Comparison of ENCODE assay signal across 30 cellular contexts in genomic region chrX:143472334-143472938, GRCh38. TPM values are rescaled to one million over a fixed set of nuclear protein-coding genes. Genes with fewer than 3 reads are reported as not detected.
A peak's percentile ranks its signal among the peaks of the same experiment; 100 is the strongest.
DNase-seq lines count a peak whose midpoint lies in the region; ATAC-seq and TF ChIP-seq lines count a peak whose summit lies in the region.
"Had no signal": no experiment of that assay in that cellular context is flagged by ENCODE, and none has a peak within 500 bp of the region (broad histone marks: within the 10 kb centered on the region; RNA-seq: fewer than 3 reads in every experiment).

No MANE protein-coding gene starts in this region.

- no peaks in the 10 kb centered on the region for H3K4me1 Mint-ChIP-seq in activated CD8-positive, alpha-beta memory T cell treated with anti-CD3 and anti-CD28 coated beads, Interleukin-2, amount 10 ng/mL, durations not matched to agents 7 days and 5 days
- H3K4me1 Mint-ChIP-seq: neural crest cell; stimulated activated memory B cell treated with anti-CD40 and anti-IgM and Interleukin-4, amounts not matched to agents 10 μg/mL and 1 μg/mL and 100 μg/mL, for 72 hours had no signal

- H3K4me3 ChIP-seq in tibial artery, result no peak overlapping the region
- no peak overlapping the region for H3K4me3 ChIP-seq in left ventricle myocardium inferior
- H3K4me3 ChIP-seq: heart right ventricle, SJCRH30, testis, vagina had no signal

- H3K27me3 ChIP-seq in tibial artery (no peaks in the 10 kb centered on the region), left ventricle myocardium inferior (ENCODE audit: low read depth) (no peaks in the 10 kb centered on the region)
- H3K27me3 ChIP-seq: heart right ventricle, SJCRH30, testis, vagina had no signal

- CTCF ChIA-PET in activated CD8-positive, alpha-beta memory T cell treated with anti-CD3 and anti-CD28 coated beads, Interleukin-2, amount 10 ng/mL, durations not matched to agents 7 days and 5 days (lab: Charles Lee), result no interaction called here

- TF ChIP-seq CTCF in tibial artery (IDR thresholded peaks at IDR 0.05) (no peak), left ventricle myocardium inferior (IDR thresholded peaks at IDR 0.05; ENCODE audit: borderline replicate concordance) (no peak)

- no peaks in the 10 kb centered on the region for H3K36me3 Mint-ChIP-seq in activated CD8-positive, alpha-beta memory T cell treated with anti-CD3 and anti-CD28 coated beads, Interleukin-2, amount 10 ng/mL, durations not matched to agents 7 days and 5 days
- H3K36me3 Mint-ChIP-seq: stimulated activated memory B cell treated with anti-CD40 and anti-IgM and Interleukin-4, amounts not matched to agents 10 μg/mL and 1 μg/mL and 100 μg/mL, for 72 hours had no signal

- no peaks in the 10 kb centered on the region for H3K27me3 Mint-ChIP-seq in activated CD8-positive, alpha-beta memory T cell treated with anti-CD3 and anti-CD28 coated beads, Interleukin-2, amount 10 ng/mL, durations not matched to agents 7 days and 5 days
- H3K27me3 Mint-ChIP-seq: stimulated activated memory B cell treated with anti-CD40 and anti-IgM and Interleukin-4, amounts not matched to agents 10 μg/mL and 1 μg/mL and 100 μg/mL, for 72 hours had no signal

- no peak overlapping the region for H3K4me3 Mint-ChIP-seq in activated CD8-positive, alpha-beta memory T cell treated with anti-CD3 and anti-CD28 coated beads, Interleukin-2, amount 10 ng/mL, durations not matched to agents 7 days and 5 days
- H3K4me3 Mint-ChIP-seq: activated naive CD4-positive, alpha-beta T cell treated with anti-CD3 and anti-CD28 coated beads for 36 hours; neural crest cell; stimulated activated memory B cell treated with anti-CD40 and anti-IgM and Interleukin-4, amounts not matched to agents 10 μg/mL and 1 μg/mL and 100 μg/mL, for 72 hours had no signal

- no peak for ATAC-seq in HG02763 (IDR thresholded peaks at IDR 0.05; ENCODE audit: unreplicated experiment)
- no peak for ATAC-seq in activated CD8-positive, alpha-beta memory T cell treated with anti-CD3 and anti-CD28 coated beads, Interleukin-2, amount 10 ng/mL, durations not matched to agents 7 days and 5 days
- ATAC-seq: HCT116; stimulated activated memory B cell treated with anti-CD40 and anti-IgM and Interleukin-4, amounts not matched to agents 10 μg/mL and 1 μg/mL and 100 μg/mL, for 72 hours had no signal

- H3K4me1 ChIP-seq in tibial artery, result no peaks in the 10 kb centered on the region
- H3K4me1 ChIP-seq in left ventricle myocardium inferior, result no peaks in the 10 kb centered on the region
- H3K4me1 ChIP-seq: SJCRH30, testis, vagina had no signal

- intact Hi-C loops in tibial artery (cut with DNase I; ENCODE audit: low total_unique reads), result no loop called here
- intact Hi-C loops in left ventricle myocardium inferior (cut with micrococcal nuclease), result no loop called here

- peaks cover 8% of the 10 kb centered on the region for H3K9me3 Mint-ChIP-seq in activated CD8-positive, alpha-beta memory T cell treated with anti-CD3 and anti-CD28 coated beads, Interleukin-2, amount 10 ng/mL, durations not matched to agents 7 days and 5 days (ENCODE audit: low read depth)

- no peak overlapping the region for H3K27ac ChIP-seq in tibial artery
- no peak overlapping the region for H3K27ac ChIP-seq in left ventricle myocardium inferior (replicated peaks)
- H3K27ac ChIP-seq: C4-2B, heart right ventricle, SJCRH30, testis, vagina had no signal

- DNase-seq in DMS153 (lab: John Stamatoyannopoulos, UW) (peak; percentile 86), NCI-H1105 treated with DMSO at 0.1 percent for 48 hours (lab: John Stamatoyannopoulos, UW) (peak; percentile 93), NCI-H82 treated with DMSO at 0.1 percent for 48 hours (lab: John Stamatoyannopoulos, UW; ENCODE audit: unreplicated experiment) (peak; percentile 45), kidney tubule cell (ENCODE audit: low spot score) (peak; percentile 93), tibial artery (no peak), left ventricle myocardium inferior (no peak)
- DNase-seq in activated CD8-positive, alpha-beta memory T cell treated with anti-CD3 and anti-CD28 coated beads, Interleukin-2, amount 10 ng/mL, durations not matched to agents 7 days and 5 days, result no peak
- DNase-seq: activated CD8-positive, alpha-beta memory T cell treated with anti-CD3 and anti-CD28 coated beads for 24 hours; activated naive CD4-positive, alpha-beta T cell treated with anti-CD3 and anti-CD28 coated beads for 36 hours; activated T-cell treated with anti-CD3 and anti-CD28 coated beads, Interleukin-2, amount 50 U/mL, for 48 hours; aorta; caudate nucleus; heart right ventricle; KBM-7; MV-4-11; posterior cingulate gyrus; SJCRH30; stimulated activated CD4-positive, alpha-beta T cell treated with anti-CD3 and anti-CD28 coated beads, Interleukin-1b, Interleukin-23, amount 100 ng/mL, for 48 hours; T-helper 1 cell; testis had no signal

- H3K36me3 ChIP-seq in tibial artery (no peaks in the 10 kb centered on the region), left ventricle myocardium inferior (no peaks in the 10 kb centered on the region)
- H3K36me3 ChIP-seq: heart right ventricle, SJCRH30, vagina had no signal

- H3K27ac Mint-ChIP-seq in activated CD8-positive, alpha-beta memory T cell treated with anti-CD3 and anti-CD28 coated beads, Interleukin-2, amount 10 ng/mL, durations not matched to agents 7 days and 5 days, result no peak overlapping the region
- H3K27ac Mint-ChIP-seq: activated naive CD4-positive, alpha-beta T cell treated with anti-CD3 and anti-CD28 coated beads for 36 hours; stimulated activated memory B cell treated with anti-CD40 and anti-IgM and Interleukin-4, amounts not matched to agents 10 μg/mL and 1 μg/mL and 100 μg/mL, for 72 hours had no signal

- H3K9me3 ChIP-seq in tibial artery (no peaks in the 10 kb centered on the region), left ventricle myocardium inferior (replicated peaks) (no peaks in the 10 kb centered on the region)
- H3K9me3 ChIP-seq: heart right ventricle, SJCRH30, testis, vagina had no signal

RNA-seq across cellular contexts. Expression of gene SPANXN3, which starts 44.8 kb away (rescaled TPM):
- not detected for total RNA-seq in activated CD8-positive, alpha-beta memory T cell treated with anti-CD3 and anti-CD28 coated beads, Interleukin-2, amount 10 ng/mL, durations not matched to agents 7 days and 5 days
- total RNA-seq in left ventricle myocardium inferior, result not detected
- total RNA-seq: activated naive CD4-positive, alpha-beta T cell treated with anti-CD3 and anti-CD28 coated beads for 36 hours; aorta; fibroblast of villous mesenchyme; heart right ventricle; liver; mononuclear cell; neural crest cell; SJCRH30; skeletal muscle tissue; vagina had no signal

Comparison
In these comparisons a context has a peak if more than half of its experiments do, and no peak if none do; other contexts are left out.
1. DNase-seq: peak in DMS153 (single experiment), NCI-H1105 treated with DMSO at 0.1 percent for 48 hours (single experiment), NCI-H82 treated with DMSO at 0.1 percent for 48 hours (single experiment) and kidney tubule cell (single experiment); none in tibial artery (0 of 2), activated CD8-positive, alpha-beta memory T cell treated with anti-CD3 and anti-CD28 coated beads, Interleukin-2, amount 10 ng/mL, durations not matched to agents 7 days and 5 days (single experiment) and left ventricle myocardium inferior (single experiment).